In the genomic region with DNA sequence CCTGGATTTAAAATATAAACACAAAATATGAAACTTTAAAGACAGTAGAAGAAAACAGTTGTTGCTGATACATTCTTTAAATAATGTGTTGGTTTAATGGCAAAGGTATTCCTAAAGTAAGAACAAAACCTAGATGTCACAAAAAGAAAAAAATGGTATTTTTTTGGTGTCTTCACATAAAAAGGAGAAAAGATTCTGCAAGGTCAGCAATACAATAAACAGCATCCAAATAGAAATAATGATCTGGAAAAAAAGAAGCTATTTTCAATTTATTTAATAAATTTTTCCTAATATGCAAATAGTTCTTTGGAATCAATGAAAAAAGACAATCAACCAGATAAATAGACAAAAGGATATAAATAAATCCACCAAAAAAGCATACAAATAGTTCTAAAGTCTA, we compare ENCODE assay signal across 1 cellular context.
TF ChIP-seq lines count a peak whose summit lies in the region.

No MANE protein-coding gene starts in this region.

TF ChIP-seq in A549, 52 proteins besides CTCF, POLR2A, EP300 and RAD21:
- TF ChIP-seq, protein P1, sequence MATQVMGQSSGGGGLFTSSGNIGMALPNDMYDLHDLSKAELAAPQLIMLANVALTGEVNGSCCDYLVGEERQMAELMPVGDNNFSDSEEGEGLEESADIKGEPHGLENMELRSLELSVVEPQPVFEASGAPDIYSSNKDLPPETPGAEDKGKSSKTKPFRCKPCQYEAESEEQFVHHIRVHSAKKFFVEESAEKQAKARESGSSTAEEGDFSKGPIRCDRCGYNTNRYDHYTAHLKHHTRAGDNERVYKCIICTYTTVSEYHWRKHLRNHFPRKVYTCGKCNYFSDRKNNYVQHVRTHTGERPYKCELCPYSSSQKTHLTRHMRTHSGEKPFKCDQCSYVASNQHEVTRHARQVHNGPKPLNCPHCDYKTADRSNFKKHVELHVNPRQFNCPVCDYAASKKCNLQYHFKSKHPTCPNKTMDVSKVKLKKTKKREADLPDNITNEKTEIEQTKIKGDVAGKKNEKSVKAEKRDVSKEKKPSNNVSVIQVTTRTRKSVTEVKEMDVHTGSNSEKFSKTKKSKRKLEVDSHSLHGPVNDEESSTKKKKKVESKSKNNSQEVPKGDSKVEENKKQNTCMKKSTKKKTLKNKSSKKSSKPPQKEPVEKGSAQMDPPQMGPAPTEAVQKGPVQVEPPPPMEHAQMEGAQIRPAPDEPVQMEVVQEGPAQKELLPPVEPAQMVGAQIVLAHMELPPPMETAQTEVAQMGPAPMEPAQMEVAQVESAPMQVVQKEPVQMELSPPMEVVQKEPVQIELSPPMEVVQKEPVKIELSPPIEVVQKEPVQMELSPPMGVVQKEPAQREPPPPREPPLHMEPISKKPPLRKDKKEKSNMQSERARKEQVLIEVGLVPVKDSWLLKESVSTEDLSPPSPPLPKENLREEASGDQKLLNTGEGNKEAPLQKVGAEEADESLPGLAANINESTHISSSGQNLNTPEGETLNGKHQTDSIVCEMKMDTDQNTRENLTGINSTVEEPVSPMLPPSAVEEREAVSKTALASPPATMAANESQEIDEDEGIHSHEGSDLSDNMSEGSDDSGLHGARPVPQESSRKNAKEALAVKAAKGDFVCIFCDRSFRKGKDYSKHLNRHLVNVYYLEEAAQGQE (IDR thresholded peaks at IDR 0.05), result no peak
- TF ChIP-seq MAFK (IDR thresholded peaks at IDR 0.05; ENCODE audit: partially characterized antibody), result peak; percentile 74
TF ChIP-seq in A549: peak in this region for 1.
